ENCODE assay signal across 21 cellular contexts in genomic region chr5:128528126-128528525, GRCh38. TPM values are rescaled to one million over a fixed set of nuclear protein-coding genes. Genes with fewer than 3 reads are reported as not detected.
DNase-seq lines count a peak whose midpoint lies in the region; ATAC-seq and TF ChIP-seq lines count a peak whose summit lies in the region.
"Had no signal": no experiment of that assay in that cellular context is flagged by ENCODE, and none has a peak within 500 bp of the region (broad histone marks: within the 10 kb centered on the region; RNA-seq: fewer than 3 reads in every experiment).

No MANE protein-coding gene starts in this region.

- H3K9me3 ChIP-seq in cardiac muscle cell (ENCODE audit: low read depth) = no peaks in the 10 kb centered on the region
- H3K9me3 ChIP-seq in smooth muscle cell (replicated peaks; ENCODE audit: low read depth) = no peaks in the 10 kb centered on the region
- H3K9me3 ChIP-seq: BE2C; BLaER1 treated with 17β-estradiol and CSF1 and Interleukin-3, amounts not matched to agents 10 nM and 100 nM had no signal

- H3K27me3 ChIP-seq in cardiac muscle cell (no peaks in the 10 kb centered on the region), smooth muscle cell (ENCODE audit: low read depth) (no peaks in the 10 kb centered on the region)
- H3K27me3 ChIP-seq: BLaER1 treated with 17β-estradiol and CSF1 and Interleukin-3, amounts not matched to agents 10 nM and 100 nM had no signal

- no peak for ATAC-seq in left cardiac atrium
- ATAC-seq: GM12878 had no signal

- DNase-seq in cardiac muscle cell (ENCODE audit: low read depth in 1 of 2, low spot score in 1 of 2) (no peak), left cardiac atrium (no peak), mesothelial cell of epicardium (ENCODE audit: low spot score in 2 of 2, unreplicated experiment in 2 of 2) (no peak), smooth muscle cell (lab: John Stamatoyannopoulos, UW; ENCODE audit: unreplicated experiment) (no peak), DMS79 treated with DMSO at 0.1 percent for 48 hours (lab: John Stamatoyannopoulos, UW) (no peak), hypothalamus (lab: John Stamatoyannopoulos, UW) (no peak)
- DNase-seq: ACHN; AML-193; BE2C; Calu3; CD4-positive, alpha-beta T cell; CD8-positive, alpha-beta memory T cell; EL; GDM1; GM23248; H7; HCEC 1CT had no signal

- no peak overlapping the region for H3K4me3 Mint-ChIP-seq in mesothelial cell of epicardium
- H3K4me3 Mint-ChIP-seq: CD14-positive monocyte; CD4-positive, alpha-beta T cell; CD8-positive, alpha-beta memory T cell had no signal

- H3K4me2 ChIP-seq in smooth muscle cell = no peak overlapping the region

- no peaks in the 10 kb centered on the region for H3K79me2 ChIP-seq in smooth muscle cell (ENCODE audit: low read depth)

- 69% methylated on average over 2 of the region's 2 CpGs for WGBS in smooth muscle cell (ENCODE audit: low lambda C conversion rate)

- H3K9me3 Mint-ChIP-seq in mesothelial cell of epicardium = no peaks in the 10 kb centered on the region
- H3K9me3 Mint-ChIP-seq: CD14-positive monocyte; CD4-positive, alpha-beta T cell had no signal

- peak overlapping the region; percentile 5 for H3K27ac Mint-ChIP-seq in mesothelial cell of epicardium
- H3K27ac Mint-ChIP-seq: CD4-positive, alpha-beta T cell; CD8-positive, alpha-beta memory T cell had no signal

- H3K36me3 ChIP-seq in cardiac muscle cell = peaks cover 99% of the 10 kb centered on the region
- H3K36me3 ChIP-seq in smooth muscle cell (ENCODE audit: low read depth) = no peaks in the 10 kb centered on the region
- H3K36me3 ChIP-seq: BE2C; BLaER1 treated with 17β-estradiol and CSF1 and Interleukin-3, amounts not matched to agents 10 nM and 100 nM had no signal

- TF ChIP-seq CTCF in cardiac muscle cell (IDR thresholded peaks at IDR 0.05; ENCODE audit: low read depth, low read length) (no peak), mesothelial cell of epicardium (IDR thresholded peaks at IDR 0.05; ENCODE audit: unreplicated experiment) (no peak), smooth muscle cell (IDR thresholded peaks at IDR 0.05; ENCODE audit: borderline replicate concordance, insufficient read depth, poor library complexity, severe bottlenecking) (no peak)

- no peak overlapping the region for H3K9ac ChIP-seq in smooth muscle cell (ENCODE audit: low read depth)
- H3K9ac ChIP-seq: BLaER1 treated with 17β-estradiol and CSF1 and Interleukin-3, amounts not matched to agents 10 nM and 100 nM; GM23248 had no signal

- peak overlapping the region; percentile 4 for H3K4me3 ChIP-seq in cardiac muscle cell
- no peak overlapping the region for H3K4me3 ChIP-seq in smooth muscle cell
- H3K4me3 ChIP-seq: BLaER1 treated with 17β-estradiol and CSF1 and Interleukin-3, amounts not matched to agents 10 nM and 100 nM; GM12878; GM23248 had no signal

- peaks cover 20% of the 10 kb centered on the region for H3K4me1 Mint-ChIP-seq in mesothelial cell of epicardium
- H3K4me1 Mint-ChIP-seq: CD8-positive, alpha-beta memory T cell had no signal

- intact Hi-C loops in left cardiac atrium (cut with DNase I) = no loop called here

- peaks cover 54% of the 10 kb centered on the region for H3K36me3 Mint-ChIP-seq in mesothelial cell of epicardium
- H3K36me3 Mint-ChIP-seq: CD8-positive, alpha-beta memory T cell had no signal

- H3K4me1 ChIP-seq in cardiac muscle cell (ENCODE audit: low read depth) (peaks cover 90% of the 10 kb centered on the region), smooth muscle cell (ENCODE audit: low read depth) (no peaks in the 10 kb centered on the region)
- H3K4me1 ChIP-seq: BE2C had no signal

- no peaks in the 10 kb centered on the region for H4K20me1 ChIP-seq in smooth muscle cell (ENCODE audit: low read depth)
- H4K20me1 ChIP-seq: BLaER1 treated with 17β-estradiol and CSF1 and Interleukin-3, amounts not matched to agents 10 nM and 100 nM had no signal

- H3K27ac ChIP-seq in cardiac muscle cell = peak overlapping the region; percentile 97
- H3K27ac ChIP-seq in smooth muscle cell (ENCODE audit: low read depth) = no peak overlapping the region
- H3K27ac ChIP-seq: 22Rv1; BLaER1 treated with 17β-estradiol and CSF1 and Interleukin-3, amounts not matched to agents 10 nM and 100 nM; GM23248 had no signal

- H3K27me3 Mint-ChIP-seq in mesothelial cell of epicardium (ENCODE audit: low read depth) = no peaks in the 10 kb centered on the region

- H3F3A ChIP-seq in smooth muscle cell (ENCODE audit: low read depth) = no peaks in the 10 kb centered on the region

- H2AFZ ChIP-seq in smooth muscle cell (ENCODE audit: low read depth) = peak overlapping the region; percentile 17
- H2AFZ ChIP-seq: GM23248 had no signal

RNA-seq across cellular contexts. Expression of gene FBN2, which starts 9.9 kb away (rescaled TPM):
- 1,580 and 2,094 TPM in 2 replicates for total RNA-seq in cardiac muscle cell
- polyA plus RNA-seq in cardiac muscle cell = 725 and 1,356 TPM in 2 replicates
- total RNA-seq in left cardiac atrium = 1 to 10 TPM; 1.6 to 6.9 TPM
- total RNA-seq in mesothelial cell of epicardium = 238 to 252 TPM (median 244 TPM) in 3 replicates
- 25.9 and 36.5 TPM in 2 replicates for total RNA-seq in smooth muscle cell
- polyA plus RNA-seq in smooth muscle cell = 10.0 and 17.2 TPM in 2 replicates
- polyA plus RNA-seq: CD8-positive, alpha-beta memory T cell had no signal
